ENCODE assay signal across 1 cellular context in the genomic region with DNA sequence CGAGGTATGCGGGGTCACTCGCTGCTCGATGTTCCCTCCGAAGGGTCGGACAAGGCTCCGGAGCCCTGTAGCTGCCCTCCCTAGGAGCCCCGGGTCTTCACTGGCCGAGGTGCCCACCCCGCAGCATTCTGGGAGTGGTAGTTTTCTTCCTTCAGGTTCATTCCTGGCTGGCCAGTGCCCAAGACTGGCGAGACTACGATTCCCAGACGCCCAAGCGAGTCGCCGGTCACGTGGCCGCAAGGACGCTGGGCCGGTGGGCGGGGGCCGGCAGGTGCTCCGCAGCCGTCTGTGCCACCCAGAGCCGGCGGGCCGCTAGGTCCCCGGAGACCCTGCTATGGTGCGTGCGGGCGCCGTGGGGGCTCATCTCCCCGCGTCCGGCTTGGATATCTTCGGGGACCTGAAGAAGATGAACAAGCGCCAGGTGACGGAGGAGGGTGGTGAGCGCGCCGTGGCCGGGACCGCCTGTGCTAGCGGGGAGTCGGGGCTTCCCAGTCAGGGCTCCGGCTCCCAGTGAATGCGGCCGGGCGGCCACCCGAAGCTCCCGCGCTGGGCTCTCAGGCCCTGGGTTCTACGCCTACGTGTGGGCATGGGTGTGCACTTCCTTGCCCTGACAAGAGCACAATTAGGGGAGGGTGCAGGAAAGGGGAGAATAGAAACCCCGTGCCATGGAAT.
TF ChIP-seq lines count a peak whose summit lies in the region.

A gene (plus strand): TSS at position 270 of the 672 bp plus-strand sequence. CDS start 65 bp downstream, at position 335.

TF ChIP-seq in K562, 482 proteins besides CTCF, POLR2A, EP300 and RAD21 (continued from another document):
- TF ChIP-seq, protein P1, sequence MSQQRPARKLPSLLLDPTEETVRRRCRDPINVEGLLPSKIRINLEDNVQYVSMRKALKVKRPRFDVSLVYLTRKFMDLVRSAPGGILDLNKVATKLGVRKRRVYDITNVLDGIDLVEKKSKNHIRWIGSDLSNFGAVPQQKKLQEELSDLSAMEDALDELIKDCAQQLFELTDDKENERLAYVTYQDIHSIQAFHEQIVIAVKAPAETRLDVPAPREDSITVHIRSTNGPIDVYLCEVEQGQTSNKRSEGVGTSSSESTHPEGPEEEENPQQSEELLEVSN (IDR thresholded peaks at IDR 0.05; ENCODE audit: borderline replicate concordance in 1 of 2, extremely low read depth in 1 of 2, insufficient read depth in 1 of 2, insufficient read length in 1 of 2, low read depth in 1 of 2, low read length in 1 of 2, poor library complexity in 1 of 2, severe bottlenecking in 1 of 2), result peak in 1 of 2 experiments; percentile 62
- TF ChIP-seq NCOR1 (IDR thresholded peaks at IDR 0.05), result no peak
- no peak for TF ChIP-seq GTF2E2 (tag; IDR thresholded peaks at IDR 0.05)
- TF ChIP-seq PHB2 (IDR thresholded peaks at IDR 0.05; ENCODE audit: low read depth), result no peak
- no peak for TF ChIP-seq ZFP30 (CRISPR knock-in tag; IDR thresholded peaks at IDR 0.05; ENCODE audit: borderline replicate concordance)
TF ChIP-seq in K562: peak in this region for 62.
